Comparison of ENCODE assay signal across 29 cellular contexts in the genomic region with DNA sequence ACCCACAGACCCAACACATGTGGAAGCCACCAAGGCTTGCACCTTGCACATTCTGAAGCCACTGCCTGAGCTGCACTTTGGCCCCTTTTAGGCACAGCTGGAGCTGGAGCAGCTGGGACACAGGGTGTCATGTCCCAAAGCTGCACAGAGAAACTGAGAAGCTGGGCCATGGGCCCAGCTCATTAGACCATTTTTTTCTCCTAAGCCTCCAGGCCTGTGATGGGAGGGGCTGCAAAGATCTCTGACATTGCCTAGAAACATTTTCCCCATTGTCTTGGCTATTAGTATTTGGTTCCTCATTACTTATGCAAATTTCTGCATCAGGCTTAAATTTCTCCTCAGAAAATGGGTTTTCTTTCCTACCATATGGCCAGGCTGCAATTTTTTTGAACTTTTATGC.
"Had no signal": no experiment of that assay in that cellular context is flagged by ENCODE, and none has a peak within 500 bp of the region (broad histone marks: within the 10 kb centered on the region; RNA-seq: fewer than 3 reads in every experiment).

No MANE protein-coding gene starts in this region.

- H3K36me3 ChIP-seq: colonic mucosa, esophagus muscularis mucosa, esophagus squamous epithelium, gastrocnemius medialis, gastroesophageal sphincter, heart left ventricle, heart right ventricle had no signal

- H3K9me3 ChIP-seq: colonic mucosa, esophagus muscularis mucosa, gastrocnemius medialis, gastroesophageal sphincter had no signal

- H3K4me2 ChIP-seq: hepatocyte had no signal

- H3K27ac Mint-ChIP-seq: dendritic cell treated with granulocyte-macrophage colony-stimulating factor and Interleukin-4, amounts not matched to agents 40 ng/mL and 50 ng/mL, for 4 days; effector memory CD8-positive, alpha-beta T cell had no signal

- H3K9me3 Mint-ChIP-seq: dendritic cell treated with granulocyte-macrophage colony-stimulating factor and Interleukin-4, amounts not matched to agents 40 ng/mL and 50 ng/mL, for 4 days had no signal

- H3K4me3 ChIP-seq: colonic mucosa, coronary artery, dorsolateral prefrontal cortex, esophagus muscularis mucosa, esophagus squamous epithelium, gastrocnemius medialis, gastroesophageal sphincter, heart left ventricle, heart right ventricle, hepatocyte had no signal

- H3K27ac ChIP-seq: colonic mucosa, coronary artery, dorsolateral prefrontal cortex, epithelial cell of prostate, esophagus muscularis mucosa, esophagus squamous epithelium, foreskin keratinocyte, gastrocnemius medialis, gastroesophageal sphincter, heart left ventricle, heart right ventricle, hepatocyte had no signal

- H3K27me3 Mint-ChIP-seq: dendritic cell treated with granulocyte-macrophage colony-stimulating factor and Interleukin-4, amounts not matched to agents 40 ng/mL and 50 ng/mL, for 4 days; effector memory CD8-positive, alpha-beta T cell had no signal

- H3K4me3 Mint-ChIP-seq: dendritic cell treated with granulocyte-macrophage colony-stimulating factor and Interleukin-4, amounts not matched to agents 40 ng/mL and 50 ng/mL, for 4 days; effector memory CD8-positive, alpha-beta T cell had no signal

- FAIRE-seq: colon, endometrium, endothelial cell of umbilical vein, frontal cortex had no signal

- H3K27me3 ChIP-seq: colonic mucosa, dorsolateral prefrontal cortex, esophagus muscularis mucosa, esophagus squamous epithelium, foreskin keratinocyte, gastrocnemius medialis, gastroesophageal sphincter, heart left ventricle, heart right ventricle, hepatocyte had no signal

- ATAC-seq: effector memory CD8-positive, alpha-beta T cell; esophagus mucosa; foreskin keratinocyte; gastrocnemius medialis; gastroesophageal sphincter; heart left ventricle; heart right ventricle had no signal

- DNase-seq: colonic mucosa; cortex of kidney; dermis blood vessel endothelial cell; dorsolateral prefrontal cortex; effector CD4-positive, alpha-beta T cell; effector CD8-positive, alpha-beta T cell; effector memory CD4-positive, alpha-beta T cell; effector memory CD8-positive, alpha-beta T cell; erythroblast; esophagus squamous epithelium; foreskin fibroblast; foreskin keratinocyte; foreskin melanocyte; gastrocnemius medialis; glutamatergic neuron; head of caudate nucleus; heart left ventricle; heart right ventricle had no signal

- H3K4me1 ChIP-seq: colonic mucosa, esophagus muscularis mucosa, esophagus squamous epithelium, foreskin keratinocyte, gastrocnemius medialis, gastroesophageal sphincter, heart left ventricle, heart right ventricle had no signal
